ENCODE assay signal across 1 cellular context in genomic region chr5:93359296-93359957, GRCh38.
TF ChIP-seq lines count a peak whose summit lies in the region.

No MANE protein-coding gene starts in this region.

TF ChIP-seq in WTC11, 78 proteins besides CTCF, POLR2A, EP300 and RAD21 (continued from another document):
- TF ChIP-seq STAT6 (CRISPR knock-in tag; conservative IDR thresholded peaks at IDR 0.05; ENCODE audit: low read depth) (no peak), KAT7 (CRISPR knock-in tag; IDR thresholded peaks at IDR 0.05; ENCODE audit: borderline replicate concordance) (no peak), ATF3 (CRISPR knock-in tag; conservative IDR thresholded peaks at IDR 0.05) (no peak)
- TF ChIP-seq, protein P1, sequence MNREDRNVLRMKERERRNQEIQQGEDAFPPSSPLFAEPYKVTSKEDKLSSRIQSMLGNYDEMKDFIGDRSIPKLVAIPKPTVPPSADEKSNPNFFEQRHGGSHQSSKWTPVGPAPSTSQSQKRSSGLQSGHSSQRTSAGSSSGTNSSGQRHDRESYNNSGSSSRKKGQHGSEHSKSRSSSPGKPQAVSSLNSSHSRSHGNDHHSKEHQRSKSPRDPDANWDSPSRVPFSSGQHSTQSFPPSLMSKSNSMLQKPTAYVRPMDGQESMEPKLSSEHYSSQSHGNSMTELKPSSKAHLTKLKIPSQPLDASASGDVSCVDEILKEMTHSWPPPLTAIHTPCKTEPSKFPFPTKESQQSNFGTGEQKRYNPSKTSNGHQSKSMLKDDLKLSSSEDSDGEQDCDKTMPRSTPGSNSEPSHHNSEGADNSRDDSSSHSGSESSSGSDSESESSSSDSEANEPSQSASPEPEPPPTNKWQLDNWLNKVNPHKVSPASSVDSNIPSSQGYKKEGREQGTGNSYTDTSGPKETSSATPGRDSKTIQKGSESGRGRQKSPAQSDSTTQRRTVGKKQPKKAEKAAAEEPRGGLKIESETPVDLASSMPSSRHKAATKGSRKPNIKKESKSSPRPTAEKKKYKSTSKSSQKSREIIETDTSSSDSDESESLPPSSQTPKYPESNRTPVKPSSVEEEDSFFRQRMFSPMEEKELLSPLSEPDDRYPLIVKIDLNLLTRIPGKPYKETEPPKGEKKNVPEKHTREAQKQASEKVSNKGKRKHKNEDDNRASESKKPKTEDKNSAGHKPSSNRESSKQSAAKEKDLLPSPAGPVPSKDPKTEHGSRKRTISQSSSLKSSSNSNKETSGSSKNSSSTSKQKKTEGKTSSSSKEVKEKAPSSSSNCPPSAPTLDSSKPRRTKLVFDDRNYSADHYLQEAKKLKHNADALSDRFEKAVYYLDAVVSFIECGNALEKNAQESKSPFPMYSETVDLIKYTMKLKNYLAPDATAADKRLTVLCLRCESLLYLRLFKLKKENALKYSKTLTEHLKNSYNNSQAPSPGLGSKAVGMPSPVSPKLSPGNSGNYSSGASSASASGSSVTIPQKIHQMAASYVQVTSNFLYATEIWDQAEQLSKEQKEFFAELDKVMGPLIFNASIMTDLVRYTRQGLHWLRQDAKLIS (CRISPR knock-in tag; IDR thresholded peaks at IDR 0.05; ENCODE audit: borderline replicate concordance), result no peak
- TF ChIP-seq, protein P2, sequence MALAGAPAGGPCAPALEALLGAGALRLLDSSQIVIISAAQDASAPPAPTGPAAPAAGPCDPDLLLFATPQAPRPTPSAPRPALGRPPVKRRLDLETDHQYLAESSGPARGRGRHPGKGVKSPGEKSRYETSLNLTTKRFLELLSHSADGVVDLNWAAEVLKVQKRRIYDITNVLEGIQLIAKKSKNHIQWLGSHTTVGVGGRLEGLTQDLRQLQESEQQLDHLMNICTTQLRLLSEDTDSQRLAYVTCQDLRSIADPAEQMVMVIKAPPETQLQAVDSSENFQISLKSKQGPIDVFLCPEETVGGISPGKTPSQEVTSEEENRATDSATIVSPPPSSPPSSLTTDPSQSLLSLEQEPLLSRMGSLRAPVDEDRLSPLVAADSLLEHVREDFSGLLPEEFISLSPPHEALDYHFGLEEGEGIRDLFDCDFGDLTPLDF (CRISPR knock-in tag; IDR thresholded peaks at IDR 0.05), result no peak
